Comparison of ENCODE assay signal across 11 cellular contexts in genomic region chr16:4679156-4679853, GRCh38. TPM values are rescaled to one million over a fixed set of nuclear protein-coding genes. Genes with fewer than 3 reads are reported as not detected.
DNase-seq lines count a peak whose midpoint lies in the region; ATAC-seq and TF ChIP-seq lines count a peak whose summit lies in the region.
"Had no signal": no experiment of that assay in that cellular context is flagged by ENCODE, and none has a peak within 500 bp of the region (broad histone marks: within the 10 kb centered on the region; RNA-seq: fewer than 3 reads in every experiment).

No MANE protein-coding gene starts in this region.

- no peak overlapping the region for H2BK120ac ChIP-seq in IMR-90 (ENCODE audit: low read depth, low read length)

- H3K4me3 Mint-ChIP-seq in activated CD8-positive, alpha-beta T cell treated with anti-CD3 and anti-CD28 coated beads, Interleukin-2, amount 10 ng/mL, durations not matched to agents 7 days and 5 days = no peak overlapping the region
- no peak overlapping the region for H3K4me3 Mint-ChIP-seq in immature natural killer cell

- WGBS in IMR-90 (ENCODE audit: extremely low coverage in 2 of 2, insufficient read length in 1 of 2), 2 experiments = 85% methylated on average over 3 of the region's 20 CpGs; no CpG with 5 or more reads in 1 of the 2 experiments

- H3K79me1 ChIP-seq in IMR-90 (ENCODE audit: low read depth in 1 of 2, low read length in 2 of 2) = peaks cover 6 to 25% of the 10 kb centered on the region in 2 experiments; a peak in 2 of 4 replicates

- CTCF ChIA-PET in IMR-90 (lab: Yijun Ruan, JAX) = no interaction called here
- CTCF ChIA-PET in activated CD8-positive, alpha-beta T cell treated with anti-CD3 and anti-CD28 coated beads, Interleukin-2, amount 10 ng/mL, durations not matched to agents 7 days and 5 days (lab: Charles Lee) = no interaction called here

- no peak overlapping the region for H2BK20ac ChIP-seq in IMR-90 (ENCODE audit: low read depth, low read length)

- no peak for ATAC-seq in IMR-90 (ENCODE audit: low read depth)
- ATAC-seq in activated CD8-positive, alpha-beta T cell treated with anti-CD3 and anti-CD28 coated beads, Interleukin-2, amount 10 ng/mL, durations not matched to agents 7 days and 5 days = no peak

- no peaks in the 10 kb centered on the region; the same call in 1 of the 2 replicates for H4K20me1 ChIP-seq in IMR-90 (ENCODE audit: insufficient read depth, low read length)

- dilution Hi-C loops in IMR-90 (cut with HindIII; ENCODE audit: low sequenced_read_pairs, unreplicated experiment) = no loop called here

- no peaks in the 10 kb centered on the region for H3K9me3 Mint-ChIP-seq in activated CD8-positive, alpha-beta T cell treated with anti-CD3 and anti-CD28 coated beads, Interleukin-2, amount 10 ng/mL, durations not matched to agents 7 days and 5 days (ENCODE audit: insufficient read depth)
- no peaks in the 10 kb centered on the region for H3K9me3 Mint-ChIP-seq in immature natural killer cell

- H3K27me3 Mint-ChIP-seq in activated CD8-positive, alpha-beta T cell treated with anti-CD3 and anti-CD28 coated beads, Interleukin-2, amount 10 ng/mL, durations not matched to agents 7 days and 5 days (ENCODE audit: low read depth) = no peaks in the 10 kb centered on the region
- peaks cover 3 to 14% (median 7%) of the 10 kb centered on the region in 3 donors for H3K27me3 Mint-ChIP-seq in immature natural killer cell (ENCODE audit: low read depth in 3 of 3)

- H2AFZ ChIP-seq in IMR-90 (replicated peaks; ENCODE audit: low read length, poor library complexity) = peak overlapping the region; percentile 79

- no peak overlapping the region for H3K18ac ChIP-seq in IMR-90 (ENCODE audit: low read depth, low read length)

- H3K36me3 ChIP-seq in IMR-90 (ENCODE audit: control insufficient read depth, insufficient read depth, low read length) (peaks cover 60% of the 10 kb centered on the region; the same call in 1 of the 2 replicates), skeletal muscle satellite cell (ENCODE audit: insufficient read depth, low read length) (peaks cover 30% of the 10 kb centered on the region)

- peak overlapping the region; percentile 28; the same call in 1 of the 2 replicates for H2AK5ac ChIP-seq in IMR-90 (ENCODE audit: low read depth, low read length)

- 0 out of 4 replicates have a peak overlapping the region, but pooled peaks of 1 of the 2 experiments have one; percentile 67 for H4K8ac ChIP-seq in IMR-90 (ENCODE audit: low read depth in 2 of 2, low read length in 2 of 2)

- H3K27ac Mint-ChIP-seq in activated CD8-positive, alpha-beta T cell treated with anti-CD3 and anti-CD28 coated beads, Interleukin-2, amount 10 ng/mL, durations not matched to agents 7 days and 5 days = peak overlapping the region; percentile 60
- peak overlapping the region in 5 of 6 donors; percentile 22 to 94 (median 63) for H3K27ac Mint-ChIP-seq in immature natural killer cell

- H3K4me1 Mint-ChIP-seq in activated CD8-positive, alpha-beta T cell treated with anti-CD3 and anti-CD28 coated beads, Interleukin-2, amount 10 ng/mL, durations not matched to agents 7 days and 5 days (ENCODE audit: low read depth) = peaks cover 56% of the 10 kb centered on the region
- peaks cover 20 to 21% of the 10 kb centered on the region in 2 donors for H3K4me1 Mint-ChIP-seq in immature natural killer cell

- H4K5ac ChIP-seq in IMR-90 (ENCODE audit: low read depth, low read length) = no peak overlapping the region

- peak overlapping the region; percentile 66 for H3K14ac ChIP-seq in IMR-90 (replicated peaks; ENCODE audit: low read depth, low read length)

- peak overlapping the region; percentile 59 for H2BK5ac ChIP-seq in IMR-90 (ENCODE audit: low read depth, low read length, poor library complexity, severe bottlenecking)

- no peak for TF ChIP-seq CTCF in IMR-90 (conservative IDR thresholded peaks at IDR 0.05; ENCODE audit: low read depth, low read length)

- H3K36me3 Mint-ChIP-seq in activated CD8-positive, alpha-beta T cell treated with anti-CD3 and anti-CD28 coated beads, Interleukin-2, amount 10 ng/mL, durations not matched to agents 7 days and 5 days (ENCODE audit: low read depth) = peaks cover 42% of the 10 kb centered on the region
- H3K36me3 Mint-ChIP-seq in immature natural killer cell = peaks cover 0 to 4% (median 3%) of the 10 kb centered on the region in 3 donors

- no peaks in the 10 kb centered on the region for H3K9me1 ChIP-seq in IMR-90 (ENCODE audit: insufficient read depth, low read length)

- POLR2A ChIA-PET in IMR-90 (lab: Charles Lee; ENCODE audit: unreplicated experiment) = no interaction called here
- POLR2A ChIA-PET in activated CD8-positive, alpha-beta T cell treated with anti-CD3 and anti-CD28 coated beads, Interleukin-2, amount 10 ng/mL, durations not matched to agents 7 days and 5 days (lab: Charles Lee) = interaction anchor here (1.1 kb wide), 1 partner anchor 174 kb away, joined by 3 read pairs; no protein-coding TSS in a partner anchor

- H3K4me2 ChIP-seq in IMR-90 (ENCODE audit: low read depth, low read length) (peak overlapping the region; percentile 57), skeletal muscle satellite cell (ENCODE audit: low read length) (peak overlapping the region; percentile 72)

- no peak overlapping the region for H2BK15ac ChIP-seq in IMR-90 (ENCODE audit: low read depth, low read length)

- in situ Hi-C loops in IMR-90 (cut with MboI; ENCODE audit: low sequenced_read_pairs) = no loop called here

- BruUV-seq in IMR-90 (replicated peaks; lab: Mats Ljungman, UMichigan) = no TSS peak

- H3K9me3 ChIP-seq in IMR-90 (ENCODE audit: control insufficient read depth, insufficient read depth, low read length) = no peaks in the 10 kb centered on the region
- H3K9me3 ChIP-seq in skeletal muscle satellite cell (replicated peaks; ENCODE audit: low read length) = no peaks in the 10 kb centered on the region

- TF ChIP-seq POLR2A in IMR-90 (IDR thresholded peaks at IDR 0.05; ENCODE audit: low read depth, low read length) = no peak

- H3K23ac ChIP-seq in IMR-90 (ENCODE audit: low read depth, low read length) = no peak overlapping the region; the same call in 1 of the 2 replicates

- DNase-seq in IMR-90 (no peak), immature natural killer cell (no peak), SW480 (ENCODE audit: low spot score) (no peak), iPS-NIHi11 (ENCODE audit: low spot score) (no peak), NCI-H1417 treated with DMSO at 0.1 percent for 48 hours (lab: John Stamatoyannopoulos, UW) (no peak), inferior parietal cortex (ENCODE audit: extremely low spot score) (no peak)
- no peak for DNase-seq in activated CD8-positive, alpha-beta T cell treated with anti-CD3 and anti-CD28 coated beads, Interleukin-2, amount 10 ng/mL, durations not matched to agents 7 days and 5 days
- DNase-seq: activated T-cell treated with anti-CD3 and anti-CD28 coated beads, Interleukin-2, amount 50 U/mL, for 1 hour; effector CD4-positive, alpha-beta T cell; NCI-H1694 treated with DMSO at 0.1 percent for 48 hours had no signal

- 0 out of 2 replicates have a peak overlapping the region, but pooled peaks have one; percentile 47 for H4K91ac ChIP-seq in IMR-90 (ENCODE audit: insufficient read depth, low read depth, low read length)

- H2AK9ac ChIP-seq in IMR-90 (replicated peaks; ENCODE audit: low read depth, low read length, poor library complexity) = peak overlapping the region; percentile 65

- TF ChIP-seq RAD21 in IMR-90 (IDR thresholded peaks at IDR 0.05; ENCODE audit: low read length) = no peak

- H3K27ac ChIP-seq in IMR-90 (ENCODE audit: insufficient read depth, low read length) = peak overlapping the region; percentile 77

- intact Hi-C loops in IMR-90 (cut with micrococcal nuclease) = no loop called here

- H3K27me3 ChIP-seq in IMR-90 (ENCODE audit: control insufficient read depth, insufficient read depth, low read length) (no peaks in the 10 kb centered on the region), skeletal muscle satellite cell (ENCODE audit: control insufficient read depth, insufficient read depth, low read length) (no peaks in the 10 kb centered on the region)

- peaks cover 2% of the 10 kb centered on the region; the same call in 1 of the 2 replicates for H3K4me1 ChIP-seq in IMR-90 (ENCODE audit: control insufficient read depth, insufficient read depth, low read length)
- no peaks in the 10 kb centered on the region for H3K4me1 ChIP-seq in skeletal muscle satellite cell (ENCODE audit: control insufficient read depth, insufficient read depth, low read length)

- H3K9ac ChIP-seq in IMR-90 (ENCODE audit: low read depth, low read length) (no peak overlapping the region), skeletal muscle satellite cell (ENCODE audit: low read depth, low read length) (peak overlapping the region; percentile 73)

- H3K56ac ChIP-seq in IMR-90 (ENCODE audit: extremely low read depth, insufficient read depth, low read length) = no peak overlapping the region

- H3K4ac ChIP-seq in IMR-90 (ENCODE audit: low read depth, low read length) = 0 out of 2 replicates have a peak overlapping the region, but pooled peaks have one; percentile 43

- H3K4me3 ChIP-seq in IMR-90 (ENCODE audit: insufficient read depth, low read depth, low read length) (no peak overlapping the region), skeletal muscle satellite cell (ENCODE audit: low read length) (peak overlapping the region; percentile 54)

RNA-seq across cellular contexts. Expression of gene NUDT16L1, which starts 14.1 kb away (rescaled TPM):
- total RNA-seq in IMR-90 (2012; rRNA removed) = 22.9 and 28.3 TPM in 2 replicates
- polyA plus RNA-seq in IMR-90 (2012; rRNA removed) (44.3 and 63.8 TPM in 2 replicates), immature natural killer cell (100 to 1,000 TPM in 1 of 3 donors, 10 to 100 TPM in 2; 86.5 to 125 (median 99.6) TPM)
- polyA plus RNA-seq in IMR-90 (2012; cell fraction: cytosol; rRNA removed) = 55.5 and 62.4 TPM in 2 replicates
- 25.7 and 61.5 TPM in 2 replicates for polyA plus RNA-seq in IMR-90 (2012; cell fraction: nucleus; rRNA removed; ENCODE audit: low replicate concordance)
- 10 to 100 TPM; 32.6 to 36.2 TPM for total RNA-seq in activated CD8-positive, alpha-beta T cell treated with anti-CD3 and anti-CD28 coated beads, Interleukin-2, amount 10 ng/mL, durations not matched to agents 7 days and 5 days
- 24.8 and 33.2 TPM in 2 replicates for total RNA-seq in skeletal muscle satellite cell (2012; rRNA removed)

RNA-seq across cellular contexts. Expression of gene MGRN1, which starts 54.7 kb away (rescaled TPM):
- total RNA-seq in IMR-90 (2012; rRNA removed) = 11.7 and 13.9 TPM in 2 replicates
- 26.7 and 32.7 TPM in 2 replicates for polyA plus RNA-seq in IMR-90 (2012; rRNA removed)
- polyA plus RNA-seq in IMR-90 (2012; cell fraction: cytosol; rRNA removed) = 29.0 and 31.5 TPM in 2 replicates
- 31.0 and 54.6 TPM in 2 replicates for polyA plus RNA-seq in IMR-90 (2012; cell fraction: nucleus; rRNA removed; ENCODE audit: low replicate concordance)
- total RNA-seq in activated CD8-positive, alpha-beta T cell treated with anti-CD3 and anti-CD28 coated beads, Interleukin-2, amount 10 ng/mL, durations not matched to agents 7 days and 5 days = 10 to 100 TPM; 77.3 to 80.6 TPM
- polyA plus RNA-seq in immature natural killer cell = 10 to 100 TPM in 1 of 3 donors, 1 to 10 TPM in 2; 2.3 to 13.2 (median 3.5) TPM
- total RNA-seq in skeletal muscle satellite cell (2012; rRNA removed) = 29.9 and 32.1 TPM in 2 replicates

RNA-seq across cellular contexts. Expression of gene ANKS3, which starts 54.8 kb away (rescaled TPM):
- total RNA-seq in IMR-90 (2012; rRNA removed) = 22.2 and 24.4 TPM in 2 replicates
- 23.7 and 25.0 TPM in 2 replicates for polyA plus RNA-seq in IMR-90 (2012; rRNA removed)
- polyA plus RNA-seq in IMR-90 (2012; cell fraction: cytosol; rRNA removed) = 15.1 and 18.0 TPM in 2 replicates
- 91.7 and 149 TPM in 2 replicates for polyA plus RNA-seq in IMR-90 (2012; cell fraction: nucleus; rRNA removed; ENCODE audit: low replicate concordance)
- total RNA-seq in activated CD8-positive, alpha-beta T cell treated with anti-CD3 and anti-CD28 coated beads, Interleukin-2, amount 10 ng/mL, durations not matched to agents 7 days and 5 days = 10 to 100 TPM; 17.0 to 17.2 TPM
- polyA plus RNA-seq in immature natural killer cell = 1 to 10 TPM; 1.4 to 6.4 (median 2.6) TPM
- 14.0 and 20.3 TPM in 2 replicates for total RNA-seq in skeletal muscle satellite cell (2012; rRNA removed)

RNA-seq across cellular contexts. Expression of gene DNAAF8, which starts 55.0 kb away (rescaled TPM):
- total RNA-seq in IMR-90 (2012; rRNA removed) = 0.54 and 0.56 TPM in 2 replicates
- polyA plus RNA-seq in IMR-90 (2012; rRNA removed) (1.7 TPM in 2 replicates), immature natural killer cell (under 1 TPM in 2 of 3 donors, not detected in 1; 0.15 to 0.22 TPM)
- 0.68 and 1.1 TPM in 2 replicates for polyA plus RNA-seq in IMR-90 (2012; cell fraction: cytosol; rRNA removed)
- 0.99 and 1.6 TPM in 2 replicates for polyA plus RNA-seq in IMR-90 (2012; cell fraction: nucleus; rRNA removed; ENCODE audit: low replicate concordance)
- under 1 TPM; 0.39 to 0.68 TPM for total RNA-seq in activated CD8-positive, alpha-beta T cell treated with anti-CD3 and anti-CD28 coated beads, Interleukin-2, amount 10 ng/mL, durations not matched to agents 7 days and 5 days
- total RNA-seq in skeletal muscle satellite cell (2012; rRNA removed) = 0.44 and 0.51 TPM in 2 replicates
